ENCODE assay signal across 8 cellular contexts in the genomic region with DNA sequence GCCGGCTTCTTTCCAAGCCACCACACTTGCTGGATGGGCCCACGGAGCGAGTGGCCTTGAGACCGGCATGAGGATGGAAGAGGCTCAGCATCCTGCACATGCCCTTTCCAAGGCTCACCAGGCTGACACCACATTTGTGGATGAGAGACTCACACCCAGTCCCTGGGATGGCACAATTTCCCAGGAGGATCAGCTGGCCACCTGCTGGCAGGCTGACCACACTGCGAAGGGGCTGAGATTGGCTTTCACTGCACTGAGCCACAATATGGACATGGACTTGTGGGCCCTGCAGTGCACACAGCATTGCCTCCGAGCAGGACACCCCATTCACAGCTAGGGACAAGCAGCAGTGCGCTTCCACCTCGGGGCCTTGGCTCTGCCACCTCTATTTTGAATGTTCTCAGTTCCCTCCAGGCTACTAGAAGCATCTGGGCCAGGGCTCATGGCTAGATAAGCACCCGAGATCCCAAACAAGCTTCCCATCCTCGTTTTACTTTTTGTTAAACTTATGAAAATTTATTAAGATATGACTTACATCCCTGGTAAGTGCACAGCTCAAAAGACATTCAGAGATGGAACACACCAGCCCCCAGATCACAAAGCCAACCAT. TPM values are rescaled to one million over a fixed set of nuclear protein-coding genes. Genes with fewer than 3 reads are reported as not detected.
DNase-seq lines count a peak whose midpoint lies in the region; ATAC-seq and TF ChIP-seq lines count a peak whose summit lies in the region.

No MANE protein-coding gene starts in this region.

- intact Hi-C loops in uterus (cut with DNase I; ENCODE audit: low total_unique reads), result no loop called here

- DNase-seq in AG20443 (ENCODE audit: low spot score) (peak; percentile 42), HFF-Myc (ENCODE audit: extremely low read depth, low read depth) (peak; percentile 16), amniotic epithelial cell (ENCODE audit: low read depth) (peak; percentile 52), iPS DF 4.7 (ENCODE audit: extremely low read depth, low spot score) (peak; percentile 16), uterus (peak in 1 of 2 donors; percentile 34), OCI-M2 (lab: John Stamatoyannopoulos, UW; ENCODE audit: unreplicated experiment) (no peak)

- H3K4me3 ChIP-seq in HFF-Myc (replicated peaks; ENCODE audit: low read depth, low read length) (no peak overlapping the region), uterus (no peak overlapping the region)

- no peak overlapping the region for H3K27ac ChIP-seq in uterus

- H3K36me3 ChIP-seq in uterus, result no peaks in the 10 kb centered on the region

- H3K4me1 ChIP-seq in uterus, result no peaks in the 10 kb centered on the region

- ATAC-seq in HG03097 (IDR thresholded peaks at IDR 0.05; ENCODE audit: low FRiP score, unreplicated experiment) (no peak), HG03108 (IDR thresholded peaks at IDR 0.05; ENCODE audit: unreplicated experiment) (no peak)

- no peak for TF ChIP-seq POLR2A in uterus (IDR thresholded peaks at IDR 0.05)

- H3K9me3 ChIP-seq in uterus, result no peaks in the 10 kb centered on the region

- H3K27me3 ChIP-seq in uterus, result no peaks in the 10 kb centered on the region

- TF ChIP-seq CTCF in HFF-Myc (IDR thresholded peaks at IDR 0.05; ENCODE audit: low read depth, low read length, missing control alignments), result peak; percentile 77
- TF ChIP-seq CTCF in uterus (IDR thresholded peaks at IDR 0.05), result peak; percentile 13 to 54 (median 44)

RNA-seq across cellular contexts. Expression of a gene that starts 25.3 kb away (rescaled TPM):
- total RNA-seq in uterus, result 10 to 100 TPM; 17.7 to 77.0 (median 34.6) TPM
